In the genomic region with DNA sequence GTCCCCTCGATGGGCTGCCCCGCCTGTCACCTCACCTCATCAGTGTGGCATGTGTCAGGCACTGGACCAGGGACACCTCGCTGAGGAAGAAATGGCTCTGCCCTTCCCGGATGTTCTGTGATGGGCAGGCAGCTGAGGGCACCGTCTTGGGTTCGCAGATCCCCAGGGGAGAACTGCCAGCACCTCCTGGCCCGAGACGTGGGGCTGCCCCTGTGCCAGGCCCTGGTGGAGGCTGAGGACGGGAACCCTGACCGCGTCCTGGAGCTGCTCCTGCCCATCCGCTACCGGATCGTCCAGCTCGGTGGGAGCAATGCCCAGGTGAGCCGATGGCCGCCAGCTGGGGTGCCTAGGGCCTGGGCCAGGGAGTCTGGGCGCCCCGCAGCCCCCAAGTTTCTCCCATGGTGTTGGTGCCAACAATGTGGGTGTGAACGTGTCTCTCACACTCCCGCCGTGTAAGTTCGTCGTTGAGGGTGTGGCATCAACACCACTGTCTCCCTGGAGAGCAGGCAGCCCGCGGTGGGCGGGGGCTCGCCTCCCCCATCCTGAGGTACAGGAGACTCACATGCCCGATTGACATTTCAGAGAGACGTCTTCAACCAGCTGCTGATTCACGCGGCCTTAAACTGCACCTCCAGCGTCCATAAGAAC, we compare ENCODE assay signal across 21 cellular contexts. TPM values are rescaled to one million over a fixed set of nuclear protein-coding genes. Genes with fewer than 3 reads are reported as not detected.
DNase-seq lines count a peak whose midpoint lies in the region; ATAC-seq, FAIRE-seq and TF ChIP-seq lines count a peak whose summit lies in the region.
"Had no signal": no experiment of that assay in that cellular context is flagged by ENCODE, and none has a peak within 500 bp of the region (broad histone marks: within the 10 kb centered on the region; RNA-seq: fewer than 3 reads in every experiment).

No MANE protein-coding gene starts in this region.

- intact Hi-C loops in HepG2 (cut with micrococcal nuclease; ENCODE audit: unreplicated experiment) (no loop called here), spleen (cut with DNase I; ENCODE audit: low total_unique reads) (no loop called here)

- peaks cover 46 to 56% of the 10 kb centered on the region in 2 donors for H3K4me1 Mint-ChIP-seq in effector memory CD8-positive, alpha-beta T cell (ENCODE audit: low read depth in 2 of 2)

- no peak for TF ChIP-seq CTCF in HepG2 (CRISPR knock-in tag; IDR thresholded peaks at IDR 0.05)
- no peak for TF ChIP-seq CTCF in spleen (IDR thresholded peaks at IDR 0.05 in 8 of 11, conservative IDR thresholded peaks at IDR 0.05 in 3 of 11)

- H3K9ac ChIP-seq in Karpas-422 (ENCODE audit: low read length), result peak overlapping the region; percentile 91; the same call in 1 of the 2 replicates
- no peak overlapping the region for H3K9ac ChIP-seq in HepG2 (ENCODE audit: insufficient read depth, low read depth, low read length)

- no peaks in the 10 kb centered on the region for H3K9me3 Mint-ChIP-seq in effector memory CD8-positive, alpha-beta T cell
- H3K9me3 Mint-ChIP-seq: activated naive CD8-positive, alpha-beta T cell treated with anti-CD3 and anti-CD28 coated beads, Interleukin-2, amount 50 U/mL, for 24 hours; CD4-positive, alpha-beta T cell had no signal

- TF ChIP-seq RAD21 in HepG2 (CRISPR knock-in tag; IDR thresholded peaks at IDR 0.05), result no peak

- H2AFZ ChIP-seq in Karpas-422 (ENCODE audit: low read length), result no peak overlapping the region
- no peak overlapping the region for H2AFZ ChIP-seq in HepG2 (ENCODE audit: low read length)

- TF ChIP-seq EP300 in HepG2 (IDR thresholded peaks at IDR 0.05; ENCODE audit: low read depth in 2 of 2, low read length in 2 of 2), result no peak
- no peak for TF ChIP-seq EP300 in HepG2 (CRISPR knock-in tag; IDR thresholded peaks at IDR 0.05; ENCODE audit: borderline replicate concordance)

- no peaks in the 10 kb centered on the region for H3K9me2 ChIP-seq in Karpas-422 (replicated peaks; ENCODE audit: insufficient read depth, low read length)

- peak overlapping the region; percentile 97 to 99 for H3K27ac Mint-ChIP-seq in effector memory CD8-positive, alpha-beta T cell
- H3K27ac Mint-ChIP-seq: activated naive CD8-positive, alpha-beta T cell treated with anti-CD3 and anti-CD28 coated beads, Interleukin-2, amount 50 U/mL, for 24 hours; CD4-positive, alpha-beta T cell; stimulated activated naive CD8-positive, alpha-beta T cell treated with anti-CD3 and anti-CD28 coated beads, Interleukin-15, amount 100 ng/mL, for 72 hours had no signal

- H3K36me3 ChIP-seq in Karpas-422 (ENCODE audit: insufficient read depth, low read length) (peaks cover 10% of the 10 kb centered on the region), HepG2 (replicated peaks in 1 of 2; ENCODE audit: control insufficient read depth in 1 of 2, insufficient read depth in 2 of 2, low read length in 2 of 2) (peaks cover 43 to 76% of the 10 kb centered on the region in 2 experiments), spleen (peaks cover 0 to 89% (median 40%) of the 10 kb centered on the region in 6 donors)

- WGBS in HepG2 (ENCODE audit: low lambda C conversion rate), result 97% methylated on average over 14 of the region's 33 CpGs
- 83 to 89% (median 88%) methylated on average over 22 to 33 of the region's 33 CpGs for WGBS in spleen, 5 donors

- H3K27ac ChIP-seq in Karpas-422 (ENCODE audit: low read length) (no peak overlapping the region), HepG2 (ENCODE audit: extremely low read length, insufficient read depth, low read length) (no peak overlapping the region), spleen (peak overlapping the region in 4 of 8 donors; percentile 82 to 87 (median 86))
- H3K27ac ChIP-seq: tibial artery had no signal

- POLR2A ChIA-PET in HepG2 (lab: Yijun Ruan, JAX), result interaction anchor here (1.1 to 4.2 kb wide), 3 partner anchors 9 to 21 kb away, joined by 3 to 33 read pairs (median 9); partner anchors contain the start of gene TTC38

- no peak overlapping the region for H3K4me2 ChIP-seq in Karpas-422 (ENCODE audit: low read depth, low read length, poor library complexity, severe bottlenecking)
- H3K4me2 ChIP-seq in HepG2 (ENCODE audit: low read depth, low read length), result no peak overlapping the region

- H3K9me3 ChIP-seq in Karpas-422 (ENCODE audit: low read length) (no peaks in the 10 kb centered on the region), HepG2 (ENCODE audit: low read length) (no peaks in the 10 kb centered on the region), spleen (peaks cover 0 to 15% (median 9%) of the 10 kb centered on the region in 8 donors)
- H3K9me3 ChIP-seq: body of pancreas had no signal

- CTCF ChIA-PET in HepG2 (lab: Yijun Ruan, JAX; ENCODE audit: low intra/inter-chr PET ratio, low total read pairs), result no interaction called here

- no TSS peak for BruUV-seq in HepG2 (replicated peaks; lab: Mats Ljungman, UMichigan)

- in situ Hi-C loops in HepG2 (cut with HindIII; ENCODE audit: extremely low pct_ligation_motif_present, low pct_unique_long_range_greater_than_20kb), result no loop called here

- H4K20me1 ChIP-seq in Karpas-422 (ENCODE audit: insufficient read depth, low read depth, low read length), result no peaks in the 10 kb centered on the region
- no peaks in the 10 kb centered on the region for H4K20me1 ChIP-seq in HepG2 (ENCODE audit: insufficient read depth, low read length)

- peaks cover 16% of the 10 kb centered on the region for H3K79me2 ChIP-seq in Karpas-422 (ENCODE audit: low read length)
- no peaks in the 10 kb centered on the region for H3K79me2 ChIP-seq in HepG2 (ENCODE audit: insufficient read depth, low read length)

- DNase-seq in Karpas-422 (no peak), HepG2 (ENCODE audit: low spot score) (no peak), spleen (peak; percentile 84), NCI-H2196 (lab: John Stamatoyannopoulos, UW; ENCODE audit: unreplicated experiment) (no peak), occipital lobe (lab: John Stamatoyannopoulos, UW) (no peak)
- DNase-seq in effector memory CD8-positive, alpha-beta T cell, result peak; percentile 62 to 65 (median 64)
- no peak for DNase-seq in activated CD4-positive, alpha-beta T cell treated with anti-CD3 and anti-CD28 coated beads for 1 hour
- DNase-seq: activated effector memory CD4-positive, alpha-beta T cell treated with anti-CD3 and anti-CD28 coated beads, Interleukin-2, amount 50 U/mL, for 16 hours; activated naive CD8-positive, alpha-beta T cell treated with anti-CD3 and anti-CD28 coated beads, Interleukin-2, amount 50 U/mL, for 24 hours; body of pancreas; CD4-positive, alpha-beta T cell; foreskin melanocyte; hippocampal formation; NCI-H2081 treated with DMSO at 0.1 percent for 48 hours; NCI-H446 treated with DMSO at 0.1 percent for 48 hours; OCI-M1; stimulated activated CD4-positive, alpha-beta T cell treated with anti-CD3 and anti-CD28 coated beads, Interleukin-12 subunit alpha, Interleukin-12 subunit beta, amount 100 ng/mL, for 4 hours; stimulated activated CD4-positive, alpha-beta T cell treated with anti-CD3 and anti-CD28 coated beads, Interleukin-4, amount 100 ng/mL, for 4 hours; stimulated activated naive CD8-positive, alpha-beta T cell treated with anti-CD3 and anti-CD28 coated beads, Interleukin-15, amount 100 ng/mL, for 72 hours had no signal

- FAIRE-seq in HepG2 (lab: Jason Lieb, UNC), result no peak

- H3K4me1 ChIP-seq in Karpas-422 (ENCODE audit: low read length) (peaks cover 29% of the 10 kb centered on the region), HepG2 (ENCODE audit: insufficient read depth, low read length) (no peaks in the 10 kb centered on the region), spleen (peaks cover 21 to 80% (median 48%) of the 10 kb centered on the region in 6 donors)
- H3K4me1 ChIP-seq: tibial artery had no signal

- H3K4me3 Mint-ChIP-seq in effector memory CD8-positive, alpha-beta T cell, result peak overlapping the region; percentile 79 to 80
- H3K4me3 Mint-ChIP-seq: CD4-positive, alpha-beta T cell had no signal

- H3K36me3 Mint-ChIP-seq in effector memory CD8-positive, alpha-beta T cell (ENCODE audit: insufficient read depth), result peaks cover 72% of the 10 kb centered on the region

- ATAC-seq in effector memory CD8-positive, alpha-beta T cell (replicated peaks), result peak; percentile 73
- ATAC-seq in HepG2, result no peak; the same call in 2 of the 3 replicates
- ATAC-seq: body of pancreas had no signal

- H3K4me3 ChIP-seq in Karpas-422 (ENCODE audit: low read length) (no peak overlapping the region), HepG2 (replicated peaks in 1 of 3; ENCODE audit: insufficient read depth in 1 of 3, low read depth in 2 of 3, low read length in 3 of 3) (no peak overlapping the region), spleen (peak overlapping the region in 1 of 8 donors; percentile 60)
- H3K4me3 ChIP-seq: body of pancreas, lung, tibial artery had no signal

- no peaks in the 10 kb centered on the region for H3K27me3 Mint-ChIP-seq in effector memory CD8-positive, alpha-beta T cell
- H3K27me3 Mint-ChIP-seq: activated naive CD8-positive, alpha-beta T cell treated with anti-CD3 and anti-CD28 coated beads, Interleukin-2, amount 50 U/mL, for 24 hours; CD4-positive, alpha-beta T cell; stimulated activated naive CD8-positive, alpha-beta T cell treated with anti-CD3 and anti-CD28 coated beads, Interleukin-15, amount 100 ng/mL, for 72 hours had no signal

- H3K27me3 ChIP-seq in Karpas-422 (ENCODE audit: low read length) (no peaks in the 10 kb centered on the region), HepG2 (ENCODE audit: control insufficient read depth in 1 of 2, insufficient read depth in 2 of 2, low read length in 2 of 2) (no peaks in the 10 kb centered on the region), spleen (replicated peaks in 1 of 7) (no peaks in the 10 kb centered on the region)
- H3K27me3 ChIP-seq: body of pancreas, tibial artery had no signal

- no peak; a peak in 1 of 4 replicates for TF ChIP-seq POLR2A in HepG2 (IDR thresholded peaks at IDR 0.05; ENCODE audit: insufficient read depth in 1 of 2, low read depth in 2 of 2, low read length in 2 of 2)
- TF ChIP-seq POLR2A in spleen (IDR thresholded peaks at IDR 0.05), result no peak

RNA-seq across cellular contexts. Expression of gene GTSE1, which starts 7.3 kb away (rescaled TPM):
- 15.3 TPM in 2 replicates for total RNA-seq in Karpas-422 (2014; rRNA removed; shearing (Covaris generic); ENCODE audit: low replicate concordance)
- total RNA-seq in HepG2 (2016; rRNA removed; fragmentation: Illumina TruSeq; extraction: Trizol) (13.5 and 15.3 TPM in 2 replicates), spleen (1 to 10 TPM; 1.3 to 5.2 (median 3.2) TPM), occipital lobe (1.1 TPM)
- 9.5 and 10.9 TPM in 2 replicates for total RNA-seq in HepG2 (2016; cell fraction: cytosol; rRNA removed; fragmentation: Illumina TruSeq; extraction: Trizol; ENCODE audit: low read depth)
- total RNA-seq in HepG2 (2016; cell fraction: insoluble cytoplasmic fraction; rRNA removed; fragmentation: Illumina TruSeq; extraction: Trizol), result 12.5 and 14.4 TPM in 2 replicates
- total RNA-seq in HepG2 (2016; cell fraction: membrane; rRNA removed; fragmentation: Illumina TruSeq; extraction: Trizol), result 16.2 and 16.3 TPM in 2 replicates
- total RNA-seq in HepG2 (2016; cell fraction: nucleus; rRNA removed; fragmentation: Illumina TruSeq; extraction: Trizol), result 13.0 and 13.4 TPM in 2 replicates
- polyA plus RNA-seq in HepG2 (2011; rRNA removed) (7.0 and 10.7 TPM in 2 replicates), spleen (1 to 10 TPM; 1.3 to 4.9 (median 2.8) TPM)
- polyA plus RNA-seq in HepG2 (2011; cell fraction: cytosol; rRNA removed), result 4.1 and 6.8 TPM in 2 replicates
- polyA plus RNA-seq in HepG2 (2011; cell fraction: nucleus; rRNA removed), result 14.2 and 21.4 TPM in 2 replicates
- polyA plus RNA-seq in HepG2 (2012), result 4.6 and 8.5 TPM in 2 replicates
- 6.3 and 6.9 TPM in 2 replicates for polyA plus RNA-seq in HepG2 (2016; cell fraction: cytosol; fragmentation: Illumina TruSeq; extraction: Trizol; ENCODE audit: low read depth)
- polyA plus RNA-seq in HepG2 (2016; cell fraction: insoluble cytoplasmic fraction; fragmentation: Illumina TruSeq; extraction: Trizol; ENCODE audit: low read depth), result 17.8 and 23.8 TPM in 2 replicates
- 16.6 and 17.2 TPM in 2 replicates for polyA plus RNA-seq in HepG2 (2016; cell fraction: membrane; fragmentation: Illumina TruSeq; extraction: Trizol; ENCODE audit: low read depth)
- 56.0 and 61.7 TPM in 2 replicates for polyA plus RNA-seq in HepG2 (2016; cell fraction: nucleus; fragmentation: Illumina TruSeq; extraction: Trizol; ENCODE audit: insufficient read depth, low read depth)
- polyA minus RNA-seq in HepG2 (2011; rRNA and poly(A)+ RNA removed; ENCODE audit: low replicate concordance), result 12.6 and 23.6 TPM in 2 replicates
- 6.7 and 8.3 TPM in 2 replicates for polyA minus RNA-seq in HepG2 (2011; cell fraction: cytosol; rRNA and poly(A)+ RNA removed)
- 9.7 and 11.5 TPM in 2 replicates for polyA minus RNA-seq in HepG2 (2011; cell fraction: nucleus; rRNA and poly(A)+ RNA removed)

RNA-seq across cellular contexts. Expression of gene TTC38, which starts 21.6 kb away (rescaled TPM):
- 21.9 and 23.3 TPM in 2 replicates for total RNA-seq in Karpas-422 (2014; rRNA removed; shearing (Covaris generic); ENCODE audit: low replicate concordance)
- 105 and 106 TPM in 2 replicates for total RNA-seq in HepG2 (2016; rRNA removed; fragmentation: Illumina TruSeq; extraction: Trizol)
- total RNA-seq in HepG2 (2016; cell fraction: cytosol; rRNA removed; fragmentation: Illumina TruSeq; extraction: Trizol; ENCODE audit: low read depth), result 14.0 and 16.3 TPM in 2 replicates
- total RNA-seq in HepG2 (2016; cell fraction: insoluble cytoplasmic fraction; rRNA removed; fragmentation: Illumina TruSeq; extraction: Trizol), result 103 and 105 TPM in 2 replicates
- total RNA-seq in HepG2 (2016; cell fraction: membrane; rRNA removed; fragmentation: Illumina TruSeq; extraction: Trizol), result 37.6 and 39.1 TPM in 2 replicates
- 81.8 and 89.6 TPM in 2 replicates for total RNA-seq in HepG2 (2016; cell fraction: nucleus; rRNA removed; fragmentation: Illumina TruSeq; extraction: Trizol)
- 101 and 112 TPM in 2 replicates for polyA plus RNA-seq in HepG2 (2011; rRNA removed)
- polyA plus RNA-seq in HepG2 (2011; cell fraction: cytosol; rRNA removed), result 120 and 124 TPM in 2 replicates
- 228 and 272 TPM in 2 replicates for polyA plus RNA-seq in HepG2 (2011; cell fraction: nucleus; rRNA removed)
- polyA plus RNA-seq in HepG2 (2012), result 67.9 and 76.1 TPM in 2 replicates
- 14.5 and 15.5 TPM in 2 replicates for polyA plus RNA-seq in HepG2 (2016; cell fraction: cytosol; fragmentation: Illumina TruSeq; extraction: Trizol; ENCODE audit: low read depth)
- polyA plus RNA-seq in HepG2 (2016; cell fraction: insoluble cytoplasmic fraction; fragmentation: Illumina TruSeq; extraction: Trizol; ENCODE audit: low read depth), result 88.5 and 106 TPM in 2 replicates
- 24.0 and 28.8 TPM in 2 replicates for polyA plus RNA-seq in HepG2 (2016; cell fraction: membrane; fragmentation: Illumina TruSeq; extraction: Trizol; ENCODE audit: low read depth)
- 141 and 185 TPM in 2 replicates for polyA plus RNA-seq in HepG2 (2016; cell fraction: nucleus; fragmentation: Illumina TruSeq; extraction: Trizol; ENCODE audit: insufficient read depth, low read depth)
- 60.8 and 197 TPM in 2 replicates for polyA minus RNA-seq in HepG2 (2011; rRNA and poly(A)+ RNA removed; ENCODE audit: low replicate concordance)
- 88.7 and 103 TPM in 2 replicates for polyA minus RNA-seq in HepG2 (2011; cell fraction: cytosol; rRNA and poly(A)+ RNA removed)
- polyA minus RNA-seq in HepG2 (2011; cell fraction: nucleus; rRNA and poly(A)+ RNA removed), result 101 and 103 TPM in 2 replicates
- total RNA-seq in spleen, result 10 to 100 TPM; 32.5 to 51.9 (median 34.7) TPM
- polyA plus RNA-seq in spleen, result 10 to 100 TPM; 13.8 to 21.4 (median 15.2) TPM
- 5.6 TPM for total RNA-seq in occipital lobe

RNA-seq across cellular contexts. Expression of gene PKDREJ, which starts 26.2 kb away (rescaled TPM):
- total RNA-seq in Karpas-422 (2014; rRNA removed; shearing (Covaris generic); ENCODE audit: low replicate concordance), result not detected in 2 replicates
- not detected in 2 replicates for total RNA-seq in HepG2 (2016; rRNA removed; fragmentation: Illumina TruSeq; extraction: Trizol)
- not detected in 2 replicates for total RNA-seq in HepG2 (2016; cell fraction: cytosol; rRNA removed; fragmentation: Illumina TruSeq; extraction: Trizol; ENCODE audit: low read depth)
- total RNA-seq in HepG2 (2016; cell fraction: insoluble cytoplasmic fraction; rRNA removed; fragmentation: Illumina TruSeq; extraction: Trizol), result not detected in 2 replicates
- not detected in 2 replicates for total RNA-seq in HepG2 (2016; cell fraction: membrane; rRNA removed; fragmentation: Illumina TruSeq; extraction: Trizol)
- total RNA-seq in HepG2 (2016; cell fraction: nucleus; rRNA removed; fragmentation: Illumina TruSeq; extraction: Trizol), result not detected in 2 replicates
- 0.01 TPM in 1 of 2 replicates, not detected in the other for polyA plus RNA-seq in HepG2 (2011; rRNA removed)
- polyA plus RNA-seq in HepG2 (2011; cell fraction: cytosol; rRNA removed), result 0.01 TPM in 1 of 2 replicates, not detected in the other
- 0.02 TPM in 1 of 2 replicates, not detected in the other for polyA plus RNA-seq in HepG2 (2011; cell fraction: nucleus; rRNA removed)
- 0.27 and 0.29 TPM in 2 replicates for polyA plus RNA-seq in HepG2 (2012)
- polyA plus RNA-seq in HepG2 (2016; cell fraction: cytosol; fragmentation: Illumina TruSeq; extraction: Trizol; ENCODE audit: low read depth), result not detected in 2 replicates
- polyA plus RNA-seq in HepG2 (2016; cell fraction: insoluble cytoplasmic fraction; fragmentation: Illumina TruSeq; extraction: Trizol; ENCODE audit: low read depth), result not detected in 2 replicates
- not detected in 2 replicates for polyA plus RNA-seq in HepG2 (2016; cell fraction: membrane; fragmentation: Illumina TruSeq; extraction: Trizol; ENCODE audit: low read depth)
- polyA plus RNA-seq in HepG2 (2016; cell fraction: nucleus; fragmentation: Illumina TruSeq; extraction: Trizol; ENCODE audit: insufficient read depth, low read depth), result not detected in 2 replicates
- polyA minus RNA-seq in HepG2 (2011; rRNA and poly(A)+ RNA removed; ENCODE audit: low replicate concordance), result not detected in 2 replicates
- not detected in 2 replicates for polyA minus RNA-seq in HepG2 (2011; cell fraction: cytosol; rRNA and poly(A)+ RNA removed)
- polyA minus RNA-seq in HepG2 (2011; cell fraction: nucleus; rRNA and poly(A)+ RNA removed), result not detected in 2 replicates
- total RNA-seq in spleen, result under 1 TPM in 1 of 7 donors, not detected in 6; 0.06 TPM
- under 1 TPM in 2 of 3 donors, not detected in 1; 0.02 TPM for polyA plus RNA-seq in spleen
- total RNA-seq in occipital lobe, result under 0.01 TPM
- total RNA-seq: CD4-positive, alpha-beta T cell had no signal

RNA-seq across cellular contexts. Expression of gene CDPF1, which starts 39.3 kb away (rescaled TPM):
- total RNA-seq in Karpas-422 (2014; rRNA removed; shearing (Covaris generic); ENCODE audit: low replicate concordance), result 9.8 and 20.7 TPM in 2 replicates
- total RNA-seq in HepG2 (2016; rRNA removed; fragmentation: Illumina TruSeq; extraction: Trizol), result 5.2 and 6.0 TPM in 2 replicates
- 3.1 and 4.1 TPM in 2 replicates for total RNA-seq in HepG2 (2016; cell fraction: cytosol; rRNA removed; fragmentation: Illumina TruSeq; extraction: Trizol; ENCODE audit: low read depth)
- total RNA-seq in HepG2 (2016; cell fraction: insoluble cytoplasmic fraction; rRNA removed; fragmentation: Illumina TruSeq; extraction: Trizol), result 4.7 and 6.0 TPM in 2 replicates
- total RNA-seq in HepG2 (2016; cell fraction: membrane; rRNA removed; fragmentation: Illumina TruSeq; extraction: Trizol), result 5.4 and 6.4 TPM in 2 replicates
- total RNA-seq in HepG2 (2016; cell fraction: nucleus; rRNA removed; fragmentation: Illumina TruSeq; extraction: Trizol), result 2.8 and 3.8 TPM in 2 replicates
- polyA plus RNA-seq in HepG2 (2011; rRNA removed), result 7.4 and 8.1 TPM in 2 replicates
- polyA plus RNA-seq in HepG2 (2011; cell fraction: cytosol; rRNA removed), result 7.0 and 8.0 TPM in 2 replicates
- 15.6 and 19.1 TPM in 2 replicates for polyA plus RNA-seq in HepG2 (2011; cell fraction: nucleus; rRNA removed)
- polyA plus RNA-seq in HepG2 (2012), result 3.3 and 4.7 TPM in 2 replicates
- 2.9 and 3.7 TPM in 2 replicates for polyA plus RNA-seq in HepG2 (2016; cell fraction: cytosol; fragmentation: Illumina TruSeq; extraction: Trizol; ENCODE audit: low read depth)
- polyA plus RNA-seq in HepG2 (2016; cell fraction: insoluble cytoplasmic fraction; fragmentation: Illumina TruSeq; extraction: Trizol; ENCODE audit: low read depth), result 4.6 and 5.8 TPM in 2 replicates
- 5.2 and 5.7 TPM in 2 replicates for polyA plus RNA-seq in HepG2 (2016; cell fraction: membrane; fragmentation: Illumina TruSeq; extraction: Trizol; ENCODE audit: low read depth)
- 4.2 and 5.9 TPM in 2 replicates for polyA plus RNA-seq in HepG2 (2016; cell fraction: nucleus; fragmentation: Illumina TruSeq; extraction: Trizol; ENCODE audit: insufficient read depth, low read depth)
- 3.5 and 3.6 TPM in 2 replicates for polyA minus RNA-seq in HepG2 (2011; rRNA and poly(A)+ RNA removed; ENCODE audit: low replicate concordance)
- polyA minus RNA-seq in HepG2 (2011; cell fraction: cytosol; rRNA and poly(A)+ RNA removed), result 1.3 and 2.3 TPM in 2 replicates
- polyA minus RNA-seq in HepG2 (2011; cell fraction: nucleus; rRNA and poly(A)+ RNA removed), result 1.9 and 2.2 TPM in 2 replicates
- 10 to 100 TPM in 2 of 7 donors, 1 to 10 TPM in 5; 7.7 to 12.7 (median 8.8) TPM for total RNA-seq in spleen
- 10 to 100 TPM; 16.3 to 19.6 (median 18.4) TPM for polyA plus RNA-seq in spleen
- 15.3 TPM for total RNA-seq in occipital lobe

RNA-seq across cellular contexts. Expression of gene TRMU, which starts 46.1 kb away (rescaled TPM):
- 48.4 and 61.0 TPM in 2 replicates for total RNA-seq in Karpas-422 (2014; rRNA removed; shearing (Covaris generic); ENCODE audit: low replicate concordance)
- total RNA-seq in HepG2 (2016; rRNA removed; fragmentation: Illumina TruSeq; extraction: Trizol), result 47.7 and 50.2 TPM in 2 replicates
- 18.2 and 23.3 TPM in 2 replicates for total RNA-seq in HepG2 (2016; cell fraction: cytosol; rRNA removed; fragmentation: Illumina TruSeq; extraction: Trizol; ENCODE audit: low read depth)
- 47.8 and 51.9 TPM in 2 replicates for total RNA-seq in HepG2 (2016; cell fraction: insoluble cytoplasmic fraction; rRNA removed; fragmentation: Illumina TruSeq; extraction: Trizol)
- 29.1 and 30.8 TPM in 2 replicates for total RNA-seq in HepG2 (2016; cell fraction: membrane; rRNA removed; fragmentation: Illumina TruSeq; extraction: Trizol)
- total RNA-seq in HepG2 (2016; cell fraction: nucleus; rRNA removed; fragmentation: Illumina TruSeq; extraction: Trizol), result 60.2 and 64.2 TPM in 2 replicates
- polyA plus RNA-seq in HepG2 (2011; rRNA removed), result 31.0 and 32.1 TPM in 2 replicates
- 19.1 and 26.5 TPM in 2 replicates for polyA plus RNA-seq in HepG2 (2011; cell fraction: cytosol; rRNA removed)
- polyA plus RNA-seq in HepG2 (2011; cell fraction: nucleus; rRNA removed), result 132 and 159 TPM in 2 replicates
- polyA plus RNA-seq in HepG2 (2012), result 26.7 and 28.6 TPM in 2 replicates
- polyA plus RNA-seq in HepG2 (2016; cell fraction: cytosol; fragmentation: Illumina TruSeq; extraction: Trizol; ENCODE audit: low read depth), result 8.9 and 10.9 TPM in 2 replicates
- 51.8 and 58.5 TPM in 2 replicates for polyA plus RNA-seq in HepG2 (2016; cell fraction: insoluble cytoplasmic fraction; fragmentation: Illumina TruSeq; extraction: Trizol; ENCODE audit: low read depth)
- polyA plus RNA-seq in HepG2 (2016; cell fraction: membrane; fragmentation: Illumina TruSeq; extraction: Trizol; ENCODE audit: low read depth), result 20.5 and 21.0 TPM in 2 replicates
- 126 and 127 TPM in 2 replicates for polyA plus RNA-seq in HepG2 (2016; cell fraction: nucleus; fragmentation: Illumina TruSeq; extraction: Trizol; ENCODE audit: insufficient read depth, low read depth)
- 36.9 and 68.5 TPM in 2 replicates for polyA minus RNA-seq in HepG2 (2011; rRNA and poly(A)+ RNA removed; ENCODE audit: low replicate concordance)
- polyA minus RNA-seq in HepG2 (2011; cell fraction: cytosol; rRNA and poly(A)+ RNA removed), result 9.8 and 12.0 TPM in 2 replicates
- 105 and 171 TPM in 2 replicates for polyA minus RNA-seq in HepG2 (2011; cell fraction: nucleus; rRNA and poly(A)+ RNA removed)
- total RNA-seq in spleen, result 10 to 100 TPM; 43.1 to 59.6 (median 49.8) TPM
- polyA plus RNA-seq in spleen, result 10 to 100 TPM; 23.7 to 32.4 (median 25.0) TPM
- 19.0 TPM for total RNA-seq in occipital lobe

Comparison
In these comparisons a context has a peak if more than half of its experiments do, and no peak if none do; other contexts are left out.
1. DNase-seq: peak in effector memory CD8-positive, alpha-beta T cell (3 of 3) and spleen (single experiment); none in Karpas-422 (single experiment), HepG2 (single experiment), NCI-H2196 (single experiment), activated CD4-positive, alpha-beta T cell treated with anti-CD3 and anti-CD28 coated beads for 1 hour (single experiment) and occipital lobe (single experiment).